Comparison of ENCODE assay signal across 21 cellular contexts in the genomic region with DNA sequence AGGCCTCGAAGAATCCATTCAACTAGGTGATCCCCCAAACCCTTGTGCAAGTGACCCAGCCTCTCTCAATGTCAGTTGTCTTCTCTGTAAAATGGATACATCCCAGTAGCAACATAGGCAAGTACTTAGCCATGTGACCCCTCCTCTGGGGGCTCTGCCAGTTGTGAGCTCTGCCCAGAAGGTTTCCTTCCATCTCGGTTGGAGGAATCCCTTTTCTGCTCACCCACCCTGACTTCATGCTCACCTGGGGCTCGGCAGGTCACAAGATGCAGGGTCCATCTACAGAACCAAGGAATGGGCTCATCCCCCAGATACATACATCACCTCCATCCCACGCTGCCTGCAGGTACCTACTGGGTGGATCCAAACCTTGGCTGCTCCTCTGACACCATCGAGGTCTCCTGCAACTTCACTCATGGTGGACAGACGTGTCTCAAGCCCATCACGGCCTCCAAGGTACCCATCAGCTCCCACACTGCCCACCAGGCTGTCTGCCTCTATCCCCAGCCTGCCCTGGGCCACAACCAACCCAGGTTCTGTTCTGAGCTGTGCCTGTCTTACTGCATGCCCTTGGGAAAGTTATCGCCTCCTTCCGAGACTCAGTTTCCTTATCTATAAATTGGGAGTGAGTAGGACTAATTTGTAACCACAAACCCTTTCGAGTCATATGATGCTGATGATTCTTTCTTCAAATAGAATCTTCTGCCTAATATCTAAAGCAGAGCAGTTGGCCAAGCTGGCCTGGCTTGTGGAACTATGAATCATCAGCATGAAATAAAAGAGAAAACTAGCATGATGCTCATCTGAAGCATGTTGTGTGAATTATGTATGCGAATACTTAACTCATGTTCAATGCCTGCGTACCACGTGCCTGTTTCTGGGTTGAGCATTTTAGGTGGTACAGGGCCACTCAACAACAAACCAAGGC. TPM values are rescaled to one million over a fixed set of nuclear protein-coding genes. Genes with fewer than 3 reads are reported as not detected.
DNase-seq lines count a peak whose midpoint lies in the region; ATAC-seq, FAIRE-seq and TF ChIP-seq lines count a peak whose summit lies in the region.
"Had no signal": no experiment of that assay in that cellular context is flagged by ENCODE, and none has a peak within 500 bp of the region (broad histone marks: within the 10 kb centered on the region; RNA-seq: fewer than 3 reads in every experiment).

No MANE protein-coding gene starts in this region.

- no peak for FAIRE-seq in D721Med (lab: Jason Lieb, UNC)
- FAIRE-seq: colon had no signal

- no peak overlapping the region for H3K4ac ChIP-seq in neuronal stem cell (ENCODE audit: low read length)

- no CpG with 5 or more reads among the region's 13 CpGs for WGBS in neuronal stem cell (ENCODE audit: extremely low coverage in 2 of 2, insufficient read length in 2 of 2, insufficient replicate concordance in 1 of 2), 2 donors

- no peak for ATAC-seq in natural killer cell
- no peak for ATAC-seq in natural killer cell treated with Interleukin-12 subunit alpha and Interleukin-12 subunit beta and Interleukin-15 and Interleukin-18, amount 100 ng/mL, for 72 hours
- no peak for ATAC-seq in left cardiac atrium
- ATAC-seq in GM21529 (IDR thresholded peaks at IDR 0.05; ENCODE audit: unreplicated experiment) = no peak
- ATAC-seq: left ventricle myocardium superior; naive thymus-derived CD4-positive, alpha-beta T cell; PC-3 had no signal

- peaks cover 2% of the 10 kb centered on the region for H3K79me1 ChIP-seq in neuronal stem cell (ENCODE audit: low read depth, low read length)

- no peak overlapping the region for H3K14ac ChIP-seq in neuronal stem cell (ENCODE audit: low read length)

- intact Hi-C loops in natural killer cell (cut with micrococcal nuclease) (no loop called here), left cardiac atrium (cut with DNase I) (no loop called here)

- no peak overlapping the region for H4K91ac ChIP-seq in neuronal stem cell (ENCODE audit: low read depth, low read length, poor library complexity)

- no peak overlapping the region for H3K4me3 ChIP-seq in choroid plexus epithelial cell (ENCODE audit: low read depth, low read length)
- H3K4me3 ChIP-seq in neuronal stem cell (ENCODE audit: low read length in 2 of 2) = no peak overlapping the region
- H3K4me3 ChIP-seq: tibial nerve had no signal

- H3K27me3 ChIP-seq in neuronal stem cell (ENCODE audit: control insufficient read depth in 3 of 3, insufficient read depth in 3 of 3, low read depth in 1 of 3, low read length in 3 of 3) = peaks cover 0 to 2% (median 0%) of the 10 kb centered on the region in 3 experiments
- H3K27me3 ChIP-seq: BE2C, tibial nerve had no signal

- H2BK12ac ChIP-seq in neuronal stem cell (ENCODE audit: low read length) = no peak overlapping the region

- no peak overlapping the region for H2AFZ ChIP-seq in neuronal stem cell (ENCODE audit: low read length)

- H3K4me2 ChIP-seq in neuronal stem cell (ENCODE audit: insufficient read depth, low read length, poor library complexity, severe bottlenecking) = no peak overlapping the region
- H3K4me2 ChIP-seq: SK-N-SH had no signal

- no peak overlapping the region for H2BK5ac ChIP-seq in neuronal stem cell (ENCODE audit: low read length)

- TF ChIP-seq CTCF in natural killer cell (IDR thresholded peaks at IDR 0.05) (no peak), choroid plexus epithelial cell (conservative IDR thresholded peaks at IDR 0.05; ENCODE audit: low read depth, low read length) (no peak), D721Med (IDR thresholded peaks at IDR 0.05; ENCODE audit: insufficient read depth, missing control alignments) (no peak)

- H3K4me1 ChIP-seq in neuronal stem cell (ENCODE audit: control insufficient read depth in 2 of 2, insufficient read depth in 1 of 2, low read depth in 1 of 2, low read length in 2 of 2) = peaks cover 0 to 6% of the 10 kb centered on the region in 2 donors

- H3K27me3 Mint-ChIP-seq in natural killer cell (ENCODE audit: low read depth in 2 of 2) = peaks cover 0 to 3% of the 10 kb centered on the region in 2 donors
- no peaks in the 10 kb centered on the region for H3K27me3 Mint-ChIP-seq in natural killer cell treated with Interleukin-12 subunit alpha and Interleukin-12 subunit beta and Interleukin-15 and Interleukin-18, amount 100 ng/mL, for 72 hours
- H3K27me3 Mint-ChIP-seq: activated naive CD8-positive, alpha-beta T cell; naive thymus-derived CD4-positive, alpha-beta T cell had no signal

- no peak overlapping the region for H2BK120ac ChIP-seq in neuronal stem cell (ENCODE audit: low read depth, low read length)

- H3K9ac ChIP-seq in neuronal stem cell (ENCODE audit: low read depth, low read length, poor library complexity) = no peak overlapping the region
- H3K9ac ChIP-seq: SK-N-SH had no signal

- peaks cover 2 to 3% of the 10 kb centered on the region in 2 donors for H3K36me3 ChIP-seq in neuronal stem cell (replicated peaks in 1 of 2; ENCODE audit: control insufficient read depth in 2 of 2, insufficient read depth in 2 of 2, low read length in 2 of 2)
- H3K36me3 ChIP-seq: BE2C had no signal

- no peak overlapping the region for H2BK15ac ChIP-seq in neuronal stem cell (ENCODE audit: low read length)

- DNase-seq in natural killer cell = peak; percentile 12
- no peak for DNase-seq in natural killer cell treated with Interleukin-12 subunit alpha and Interleukin-12 subunit beta and Interleukin-15 and Interleukin-18, amount 100 ng/mL, for 72 hours (ENCODE audit: low spot score)
- DNase-seq in choroid plexus epithelial cell (ENCODE audit: low read depth) = peak; percentile 52
- no peak for DNase-seq in neuronal stem cell (ENCODE audit: low spot score)
- no peak for DNase-seq in D721Med (ENCODE audit: insufficient read length, low spot score)
- no peak for DNase-seq in NCI-H1092 treated with DMSO at 0.1 percent for 48 hours (lab: John Stamatoyannopoulos, UW)
- no peak for DNase-seq in left cardiac atrium
- DNase-seq: BE2C, erythroblast, GOT3, hypothalamus, left ventricle myocardium superior, NCI-H2081, NCI-H524 treated with DMSO at 0.1 percent for 48 hours, PC-3, SK-N-SH had no signal

- H3K9me3 ChIP-seq in neuronal stem cell (replicated peaks in 1 of 2; ENCODE audit: control insufficient read depth in 2 of 2, insufficient read depth in 1 of 2, low read depth in 1 of 2, low read length in 2 of 2) = no peaks in the 10 kb centered on the region
- H3K9me3 ChIP-seq: BE2C, SK-N-SH, tibial nerve had no signal

- no peak overlapping the region for H2AK5ac ChIP-seq in neuronal stem cell (ENCODE audit: low read depth, low read length)

- no peaks in the 10 kb centered on the region for H3K36me3 Mint-ChIP-seq in natural killer cell
- H3K36me3 Mint-ChIP-seq in natural killer cell treated with Interleukin-12 subunit alpha and Interleukin-12 subunit beta and Interleukin-15 and Interleukin-18, amount 100 ng/mL, for 72 hours = no peaks in the 10 kb centered on the region
- H3K36me3 Mint-ChIP-seq: activated naive CD8-positive, alpha-beta T cell; naive thymus-derived CD4-positive, alpha-beta T cell had no signal

- no peaks in the 10 kb centered on the region for H3K4me1 Mint-ChIP-seq in natural killer cell
- H3K4me1 Mint-ChIP-seq in natural killer cell treated with Interleukin-12 subunit alpha and Interleukin-12 subunit beta and Interleukin-15 and Interleukin-18, amount 100 ng/mL, for 72 hours (ENCODE audit: low read depth in 2 of 2) = peaks cover 0 to 3% of the 10 kb centered on the region in 2 donors

- peak overlapping the region; percentile 8 for H3K23ac ChIP-seq in neuronal stem cell (ENCODE audit: low read depth, low read length, poor library complexity)

- no peak overlapping the region for H4K8ac ChIP-seq in neuronal stem cell (ENCODE audit: low read depth, low read length)

- H3K9me3 Mint-ChIP-seq in natural killer cell = no peaks in the 10 kb centered on the region
- H3K9me3 Mint-ChIP-seq in natural killer cell treated with Interleukin-12 subunit alpha and Interleukin-12 subunit beta and Interleukin-15 and Interleukin-18, amount 100 ng/mL, for 72 hours = no peaks in the 10 kb centered on the region
- H3K9me3 Mint-ChIP-seq: naive thymus-derived CD4-positive, alpha-beta T cell had no signal

- H3K4me3 Mint-ChIP-seq in natural killer cell = no peak overlapping the region
- no peak overlapping the region for H3K4me3 Mint-ChIP-seq in natural killer cell treated with Interleukin-12 subunit alpha and Interleukin-12 subunit beta and Interleukin-15 and Interleukin-18, amount 100 ng/mL, for 72 hours
- H3K4me3 Mint-ChIP-seq: activated naive CD8-positive, alpha-beta T cell; naive thymus-derived CD4-positive, alpha-beta T cell had no signal

- H3K27ac ChIP-seq in neuronal stem cell (replicated peaks; ENCODE audit: low read length) = no peak overlapping the region
- H3K27ac ChIP-seq: tibial nerve had no signal

- H3K18ac ChIP-seq in neuronal stem cell (ENCODE audit: low read length) = no peak overlapping the region

- no peak overlapping the region for H3K27ac Mint-ChIP-seq in natural killer cell
- H3K27ac Mint-ChIP-seq in natural killer cell treated with Interleukin-12 subunit alpha and Interleukin-12 subunit beta and Interleukin-15 and Interleukin-18, amount 100 ng/mL, for 72 hours = peak overlapping the region in 1 of 2 donors; percentile 40
- H3K27ac Mint-ChIP-seq: activated naive CD8-positive, alpha-beta T cell had no signal

RNA-seq across cellular contexts. Expression of a gene that starts 15.3 kb away (rescaled TPM):
- under 1 TPM in 1 of 3 donors, not detected in 2; 1.00 TPM for total RNA-seq in natural killer cell
- total RNA-seq in natural killer cell treated with Interleukin-12 subunit alpha and Interleukin-12 subunit beta and Interleukin-15 and Interleukin-18, amount 100 ng/mL, for 72 hours = not detected
- not detected for polyA plus RNA-seq in neuronal stem cell (2013, experiment 1 of 2)
- polyA plus RNA-seq in neuronal stem cell (2013, experiment 2 of 2) = not detected
- 1 to 10 TPM in 1 of 2 donors, under 1 TPM in 1; 0.71 to 4.8 TPM for total RNA-seq in left cardiac atrium
- total RNA-seq: left ventricle myocardium superior, PC-3, tibial nerve had no signal
- polyA plus RNA-seq: naive thymus-derived CD4-positive, alpha-beta T cell; SK-N-SH had no signal

RNA-seq across cellular contexts. Expression of a gene that starts 22.1 kb away (rescaled TPM):
- total RNA-seq in natural killer cell = not detected
- not detected for total RNA-seq in natural killer cell treated with Interleukin-12 subunit alpha and Interleukin-12 subunit beta and Interleukin-15 and Interleukin-18, amount 100 ng/mL, for 72 hours
- polyA plus RNA-seq in neuronal stem cell (2013, experiment 1 of 2) = 0.14 TPM
- 0.08 TPM for polyA plus RNA-seq in neuronal stem cell (2013, experiment 2 of 2)
- total RNA-seq in left cardiac atrium = 1 to 10 TPM in 1 of 2 donors, not detected in 1; 1.6 TPM
- total RNA-seq: left ventricle myocardium superior; naive thymus-derived CD4-positive, alpha-beta T cell; PC-3; tibial nerve had no signal
- polyA plus RNA-seq: naive thymus-derived CD4-positive, alpha-beta T cell; SK-N-SH had no signal

Comparison
In these comparisons a context has a peak if more than half of its experiments do, and no peak if none do; other contexts are left out.
1. DNase-seq: peak in natural killer cell (single experiment) and choroid plexus epithelial cell (single experiment); none in natural killer cell treated with Interleukin-12 subunit alpha and Interleukin-12 subunit beta and Interleukin-15 and Interleukin-18, amount 100 ng/mL, for 72 hours (single experiment), neuronal stem cell (single experiment), D721Med (single experiment), NCI-H1092 treated with DMSO at 0.1 percent for 48 hours (single experiment) and left cardiac atrium (single experiment).